Comparison of ENCODE assay signal across 14 cellular contexts in the genomic region with DNA sequence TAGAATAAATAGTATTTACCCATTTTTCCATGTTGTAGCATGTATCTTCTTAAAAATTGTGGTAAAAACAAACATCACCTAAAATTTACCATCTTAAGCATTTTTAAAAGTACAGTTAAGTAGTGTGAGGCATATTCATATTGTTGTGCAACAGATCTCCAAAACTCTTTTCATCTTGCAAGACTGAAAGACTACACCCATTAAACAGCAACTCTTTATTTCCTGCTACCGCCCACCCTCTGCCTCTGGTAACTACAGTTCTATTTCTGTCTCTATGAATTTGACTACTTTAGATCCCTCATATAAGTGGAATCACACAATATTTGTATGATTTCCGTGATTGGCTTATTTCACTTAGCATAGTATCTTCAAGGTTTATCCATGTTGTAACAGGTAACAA. TPM values are rescaled to one million over a fixed set of nuclear protein-coding genes. Genes with fewer than 3 reads are reported as not detected.
DNase-seq lines count a peak whose midpoint lies in the region; ATAC-seq and TF ChIP-seq lines count a peak whose summit lies in the region.
"Had no signal": no experiment of that assay in that cellular context is flagged by ENCODE, and none has a peak within 500 bp of the region (broad histone marks: within the 10 kb centered on the region; RNA-seq: fewer than 3 reads in every experiment).

No MANE protein-coding gene starts in this region.

- CTCF ChIA-PET in A673 (lab: Charles Lee) = no interaction called here
- CTCF ChIA-PET in CD8-positive, alpha-beta T cell (lab: Charles Lee) = interaction anchor here (0.7 kb wide), 2 partner anchors 254 to 313 kb away, joined by 3 read pairs; no protein-coding TSS in a partner anchor

- H3K4me1 ChIP-seq in A673 (ENCODE audit: insufficient read depth, low read length, poor library complexity, severe bottlenecking) (peaks cover 4% of the 10 kb centered on the region), tibial nerve (peaks cover 0 to 20% (median 0%) of the 10 kb centered on the region in 4 donors)
- peaks cover 10% of the 10 kb centered on the region for H3K4me1 ChIP-seq in CD8-positive, alpha-beta T cell (ENCODE audit: insufficient read depth, low read length)

- TF ChIP-seq POLR2A in tibial nerve (IDR thresholded peaks at IDR 0.05) = no peak

- TF ChIP-seq EP300 in tibial nerve (IDR thresholded peaks at IDR 0.05) = no peak

- DNase-seq in A673 (ENCODE audit: low spot score) = peak; percentile 21
- no peak for DNase-seq in CD8-positive, alpha-beta T cell
- DNase-seq in fibroblast of the aortic adventitia (ENCODE audit: low read depth) = peak; percentile 48
- DNase-seq in tibial nerve (ENCODE audit: low spot score in 2 of 2) = no peak
- DNase-seq in SW480 (ENCODE audit: low spot score) = no peak
- no peak for DNase-seq in hypothalamus (lab: John Stamatoyannopoulos, UW)
- DNase-seq in Ammon's horn (ENCODE audit: low spot score) = no peak
- DNase-seq: activated CD4-positive, alpha-beta T cell treated with anti-CD3 and anti-CD28 coated beads, Interleukin-2, amount 10 ng/mL, durations not matched to agents 24 days and 14 days; activated T-cell treated with anti-CD3 and anti-CD28 coated beads, Interleukin-2, amount 50 U/mL, for 72 hours; naive B cell; NCI-H1930; NCI-H510A; SHP77 treated with DMSO at 0.1 percent for 48 hours had no signal

- H3K4me3 ChIP-seq in A673 (ENCODE audit: low read depth, low read length, poor library complexity, severe bottlenecking) = no peak overlapping the region
- H3K4me3 ChIP-seq in CD8-positive, alpha-beta T cell (ENCODE audit: low read depth, low read length) = no peak overlapping the region
- no peak overlapping the region for H3K4me3 ChIP-seq in fibroblast of the aortic adventitia (ENCODE audit: low read depth, low read length)
- H3K4me3 ChIP-seq in tibial nerve = no peak overlapping the region

- POLR2A ChIA-PET in A673 (lab: Charles Lee; ENCODE audit: low non-redundant PET) = no interaction called here
- POLR2A ChIA-PET in CD8-positive, alpha-beta T cell (lab: Charles Lee) = no interaction called here

- H3K27me3 Mint-ChIP-seq in CD8-positive, alpha-beta T cell (ENCODE audit: low read depth) = peaks cover 2% of the 10 kb centered on the region
- H3K27me3 Mint-ChIP-seq in activated naive CD4-positive, alpha-beta T cell treated with anti-CD3 and anti-CD28 coated beads, Interleukin-2, amount 50 U/mL, for 24 hours = no peaks in the 10 kb centered on the region

- BruUV-seq in A673 (replicated peaks; lab: Mats Ljungman, UMichigan) = no TSS peak

- intact Hi-C loops in A673 (cut with micrococcal nuclease; ENCODE audit: unreplicated experiment) = no loop called here
- intact Hi-C loops in CD8-positive, alpha-beta T cell (cut with DNase I, micrococcal nuclease) = no loop called here

- no peaks in the 10 kb centered on the region for H3K9me3 Mint-ChIP-seq in CD8-positive, alpha-beta T cell
- no peaks in the 10 kb centered on the region for H3K9me3 Mint-ChIP-seq in activated naive CD4-positive, alpha-beta T cell treated with anti-CD3 and anti-CD28 coated beads, Interleukin-2, amount 50 U/mL, for 24 hours
- H3K9me3 Mint-ChIP-seq: activated CD4-positive, alpha-beta T cell treated with anti-CD3 and anti-CD28 coated beads, Interleukin-2, amount 10 ng/mL, durations not matched to agents 24 days and 14 days; activated T-cell treated with anti-CD3 and anti-CD28 coated beads, Interleukin-2, amount 50 U/mL, for 72 hours; naive B cell had no signal

- H3K4me1 Mint-ChIP-seq in CD8-positive, alpha-beta T cell (ENCODE audit: low read depth) = peaks cover 14% of the 10 kb centered on the region
- H3K4me1 Mint-ChIP-seq in activated naive CD4-positive, alpha-beta T cell treated with anti-CD3 and anti-CD28 coated beads, Interleukin-2, amount 50 U/mL, for 24 hours = peaks cover 24% of the 10 kb centered on the region
- H3K4me1 Mint-ChIP-seq: naive B cell had no signal

- H3K27me3 ChIP-seq in A673 (replicated peaks; ENCODE audit: insufficient read depth, low read depth, low read length, poor library complexity) (no peaks in the 10 kb centered on the region), tibial nerve (no peaks in the 10 kb centered on the region)
- H3K27me3 ChIP-seq in CD8-positive, alpha-beta T cell (ENCODE audit: insufficient read depth, low read length) = no peaks in the 10 kb centered on the region

- 50 to 55% methylated on average over 2 of the region's 2 CpGs for WGBS in tibial nerve, 2 donors

- H3K27ac ChIP-seq in A673 (ENCODE audit: low read depth, low read length, poor library complexity, severe bottlenecking) = no peak overlapping the region
- H3K27ac ChIP-seq in CD8-positive, alpha-beta T cell (ENCODE audit: low read depth, low read length) = no peak overlapping the region
- peak overlapping the region in 1 of 4 donors; percentile 31 for H3K27ac ChIP-seq in tibial nerve

- H3K9me3 ChIP-seq in A673 (ENCODE audit: low read depth, low read length, poor library complexity, severe bottlenecking) (no peaks in the 10 kb centered on the region), tibial nerve (no peaks in the 10 kb centered on the region)
- H3K9me3 ChIP-seq in CD8-positive, alpha-beta T cell (ENCODE audit: low read length) = no peaks in the 10 kb centered on the region

- TF ChIP-seq CTCF in A673 (conservative IDR thresholded peaks at IDR 0.05; ENCODE audit: low read depth, low read length) = no peak
- no peak for TF ChIP-seq CTCF in CD8-positive, alpha-beta T cell (IDR thresholded peaks at IDR 0.05)
- no peak for TF ChIP-seq CTCF in fibroblast of the aortic adventitia (IDR thresholded peaks at IDR 0.05; ENCODE audit: insufficient read depth, low read length)
- no peak for TF ChIP-seq CTCF in tibial nerve (IDR thresholded peaks at IDR 0.05)

- peak; percentile 65 for ATAC-seq in CD8-positive, alpha-beta T cell

- H3K36me3 ChIP-seq in A673 (ENCODE audit: insufficient read depth, low read length, poor library complexity, severe bottlenecking) (peaks cover 16% of the 10 kb centered on the region), tibial nerve (peaks cover 0 to 55% (median 0%) of the 10 kb centered on the region in 3 donors)
- H3K36me3 ChIP-seq in CD8-positive, alpha-beta T cell (ENCODE audit: insufficient read depth, low read length) = no peaks in the 10 kb centered on the region

- no peak overlapping the region for H3K4me3 Mint-ChIP-seq in CD8-positive, alpha-beta T cell
- peak overlapping the region; percentile 34 for H3K4me3 Mint-ChIP-seq in activated naive CD4-positive, alpha-beta T cell treated with anti-CD3 and anti-CD28 coated beads, Interleukin-2, amount 50 U/mL, for 24 hours
- H3K4me3 Mint-ChIP-seq: activated CD4-positive, alpha-beta T cell treated with anti-CD3 and anti-CD28 coated beads, Interleukin-2, amount 10 ng/mL, durations not matched to agents 24 days and 14 days; activated T-cell treated with anti-CD3 and anti-CD28 coated beads, Interleukin-2, amount 50 U/mL, for 72 hours; naive B cell had no signal

- no peak overlapping the region for H3K27ac Mint-ChIP-seq in CD8-positive, alpha-beta T cell
- no peak overlapping the region for H3K27ac Mint-ChIP-seq in activated naive CD4-positive, alpha-beta T cell treated with anti-CD3 and anti-CD28 coated beads, Interleukin-2, amount 50 U/mL, for 24 hours
- H3K27ac Mint-ChIP-seq: activated CD4-positive, alpha-beta T cell treated with anti-CD3 and anti-CD28 coated beads, Interleukin-2, amount 10 ng/mL, durations not matched to agents 24 days and 14 days; activated T-cell treated with anti-CD3 and anti-CD28 coated beads, Interleukin-2, amount 50 U/mL, for 72 hours; naive B cell had no signal

- H3K36me3 Mint-ChIP-seq in CD8-positive, alpha-beta T cell = no peaks in the 10 kb centered on the region
- H3K36me3 Mint-ChIP-seq in activated naive CD4-positive, alpha-beta T cell treated with anti-CD3 and anti-CD28 coated beads, Interleukin-2, amount 50 U/mL, for 24 hours = no peaks in the 10 kb centered on the region
- H3K36me3 Mint-ChIP-seq: naive B cell had no signal

RNA-seq across cellular contexts. Expression of a gene that starts 40.0 kb away (rescaled TPM):
- total RNA-seq in A673 (2021) (2.4 and 2.9 TPM in 2 replicates), fibroblast of the aortic adventitia (ENCODE audit: low replicate concordance) (0.41 and 2.9 TPM in 2 replicates), tibial nerve (1 to 10 TPM; 1.3 to 3.1 (median 1.9) TPM)
- total RNA-seq in CD8-positive, alpha-beta T cell = 1 to 10 TPM; 2.7 to 2.8 TPM

Comparison
In these comparisons a context has a peak if more than half of its experiments do, and no peak if none do; other contexts are left out.
1. DNase-seq: peak in A673 (single experiment) and fibroblast of the aortic adventitia (single experiment); none in CD8-positive, alpha-beta T cell (0 of 7), tibial nerve (0 of 2), SW480 (single experiment), hypothalamus (0 of 51) and Ammon's horn (single experiment).